Comparison of ENCODE assay signal across 8 cellular contexts in the genomic region with DNA sequence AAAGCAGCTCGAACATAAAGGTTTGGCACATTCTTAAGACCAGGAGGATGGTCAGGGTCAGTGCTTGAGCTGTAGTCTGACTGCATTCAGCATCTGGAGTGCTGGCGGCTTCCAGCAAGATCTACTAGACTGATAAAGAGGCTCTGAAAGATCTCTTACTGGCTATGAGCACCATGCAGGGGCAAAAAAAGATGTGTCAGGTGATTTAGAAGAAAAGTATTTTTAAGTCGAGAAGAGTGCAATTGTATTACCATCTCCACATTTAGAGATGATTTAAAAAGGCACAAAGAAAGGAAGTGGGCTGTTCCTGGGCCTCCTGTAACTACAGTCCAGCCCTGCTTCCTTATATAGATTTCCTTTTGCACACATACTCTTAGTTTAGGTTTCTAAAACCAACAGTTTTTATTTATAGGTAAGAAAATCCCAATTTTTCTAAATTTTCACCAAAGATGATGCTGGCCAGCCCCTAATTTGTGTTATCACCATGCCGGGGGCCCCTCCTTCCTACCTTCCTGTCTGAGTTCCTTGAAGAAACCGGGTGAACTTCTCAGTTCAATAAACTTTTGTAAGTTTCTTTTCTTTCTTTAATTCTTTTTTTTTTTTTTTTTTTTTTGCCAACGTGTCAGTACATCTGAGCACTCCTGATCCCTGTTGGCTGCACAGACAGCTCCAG.
DNase-seq lines count a peak whose midpoint lies in the region; ATAC-seq and TF ChIP-seq lines count a peak whose summit lies in the region.

No MANE protein-coding gene starts in this region.

- peak overlapping the region; percentile 76 for H3K27ac Mint-ChIP-seq in T-helper 1 cell treated with Interleukin-12 subunit alpha and Interleukin-12 subunit beta and Interleukin-4 antibody, amounts not matched to agents 30 μg/mL and 1 μg/mL, for 36 hours
- no peak overlapping the region for H3K27ac Mint-ChIP-seq in stimulated activated memory B cell treated with anti-CD40 and anti-IgM and Interleukin-4, amounts not matched to agents 10 μg/mL and 1 μg/mL and 100 μg/mL, for 72 hours

- peaks cover 2% of the 10 kb centered on the region for H3K36me3 Mint-ChIP-seq in T-helper 1 cell treated with Interleukin-12 subunit alpha and Interleukin-12 subunit beta and Interleukin-4 antibody, amounts not matched to agents 30 μg/mL and 1 μg/mL, for 36 hours (ENCODE audit: low read depth)
- no peaks in the 10 kb centered on the region for H3K36me3 Mint-ChIP-seq in stimulated activated memory B cell treated with anti-CD40 and anti-IgM and Interleukin-4, amounts not matched to agents 10 μg/mL and 1 μg/mL and 100 μg/mL, for 72 hours

- DNase-seq in activated CD8-positive, alpha-beta memory T cell treated with anti-CD3 and anti-CD28 coated beads for 24 hours: peak; percentile 42
- no peak for DNase-seq in activated CD8-positive, alpha-beta memory T cell treated with anti-CD3 and anti-CD28 coated beads, Interleukin-2, amount 50 U/mL, for 4 hours
- DNase-seq in NCI-H2227 (lab: John Stamatoyannopoulos, UW; ENCODE audit: unreplicated experiment): no peak
- no peak for DNase-seq in cortex of kidney (lab: John Stamatoyannopoulos, UW)

- no peaks in the 10 kb centered on the region for H3K36me3 ChIP-seq in gastroesophageal sphincter

- H3K27me3 ChIP-seq in gastroesophageal sphincter: no peaks in the 10 kb centered on the region

- no peak for TF ChIP-seq CTCF in gastroesophageal sphincter (IDR thresholded peaks at IDR 0.05)

- H3K4me1 ChIP-seq in gastroesophageal sphincter: peaks cover 34 to 86% (median 35%) of the 10 kb centered on the region in 3 donors

- H3K27me3 Mint-ChIP-seq in T-helper 1 cell treated with Interleukin-12 subunit alpha and Interleukin-12 subunit beta and Interleukin-4 antibody, amounts not matched to agents 30 μg/mL and 1 μg/mL, for 36 hours (ENCODE audit: low read depth): no peaks in the 10 kb centered on the region
- no peaks in the 10 kb centered on the region for H3K27me3 Mint-ChIP-seq in stimulated activated memory B cell treated with anti-CD40 and anti-IgM and Interleukin-4, amounts not matched to agents 10 μg/mL and 1 μg/mL and 100 μg/mL, for 72 hours

- ATAC-seq in gastroesophageal sphincter (no peak), GM18498 (IDR thresholded peaks at IDR 0.05; ENCODE audit: unreplicated experiment) (no peak)
- no peak for ATAC-seq in stimulated activated memory B cell treated with anti-CD40 and anti-IgM and Interleukin-4, amounts not matched to agents 10 μg/mL and 1 μg/mL and 100 μg/mL, for 72 hours

- H3K27ac ChIP-seq in gastroesophageal sphincter: peak overlapping the region; percentile 88 to 100 (median 92)

- TF ChIP-seq POLR2A in gastroesophageal sphincter (IDR thresholded peaks at IDR 0.05): no peak

- peak overlapping the region; percentile 53 for H3K4me3 Mint-ChIP-seq in T-helper 1 cell treated with Interleukin-12 subunit alpha and Interleukin-12 subunit beta and Interleukin-4 antibody, amounts not matched to agents 30 μg/mL and 1 μg/mL, for 36 hours
- peak overlapping the region; percentile 26 for H3K4me3 Mint-ChIP-seq in stimulated activated memory B cell treated with anti-CD40 and anti-IgM and Interleukin-4, amounts not matched to agents 10 μg/mL and 1 μg/mL and 100 μg/mL, for 72 hours

- H3K4me1 Mint-ChIP-seq in T-helper 1 cell treated with Interleukin-12 subunit alpha and Interleukin-12 subunit beta and Interleukin-4 antibody, amounts not matched to agents 30 μg/mL and 1 μg/mL, for 36 hours (ENCODE audit: low read depth): peaks cover 24% of the 10 kb centered on the region
- peaks cover 12% of the 10 kb centered on the region for H3K4me1 Mint-ChIP-seq in stimulated activated memory B cell treated with anti-CD40 and anti-IgM and Interleukin-4, amounts not matched to agents 10 μg/mL and 1 μg/mL and 100 μg/mL, for 72 hours

- H3K9me3 ChIP-seq in gastroesophageal sphincter: no peaks in the 10 kb centered on the region

- peak overlapping the region; percentile 22 to 24 for H3K4me3 ChIP-seq in gastroesophageal sphincter

- no peak for TF ChIP-seq EP300 in gastroesophageal sphincter (IDR thresholded peaks at IDR 0.05)

- 6 to 12% methylated on average over 5 to 6 of the region's 6 CpGs for WGBS in gastroesophageal sphincter (ENCODE audit: low coverage in 1 of 2), 2 donors

- no peaks in the 10 kb centered on the region for H3K9me3 Mint-ChIP-seq in T-helper 1 cell treated with Interleukin-12 subunit alpha and Interleukin-12 subunit beta and Interleukin-4 antibody, amounts not matched to agents 30 μg/mL and 1 μg/mL, for 36 hours
- no peaks in the 10 kb centered on the region for H3K9me3 Mint-ChIP-seq in stimulated activated memory B cell treated with anti-CD40 and anti-IgM and Interleukin-4, amounts not matched to agents 10 μg/mL and 1 μg/mL and 100 μg/mL, for 72 hours
